Comparison of ENCODE assay signal across 1 cellular context in the genomic region with DNA sequence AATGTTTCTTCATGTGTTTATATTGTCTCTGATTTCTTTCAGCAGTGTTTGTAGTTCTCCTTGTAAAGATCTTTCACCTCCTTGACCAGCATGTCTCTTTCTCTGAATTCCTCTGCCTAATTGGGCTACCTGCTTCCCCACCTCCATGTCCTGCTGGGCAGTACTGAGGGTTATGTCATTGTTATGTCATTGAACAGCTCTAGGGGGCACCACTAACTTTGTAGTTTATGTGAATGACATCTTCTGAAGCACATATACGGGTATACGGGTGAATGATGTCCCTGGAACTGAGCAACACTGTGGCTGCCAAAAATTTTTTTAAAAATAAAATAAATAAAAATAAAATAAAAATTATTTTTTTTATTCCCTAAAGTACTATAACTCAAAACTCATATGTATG.
TF ChIP-seq lines count a peak whose summit lies in the region.

No MANE protein-coding gene starts in this region.

TF ChIP-seq in IMR-90, 13 proteins besides CTCF, POLR2A, EP300 and RAD21:
- TF ChIP-seq BHLHE40 (IDR thresholded peaks at IDR 0.05; ENCODE audit: low read depth, low read length) = no peak
- TF ChIP-seq, protein P1, sequence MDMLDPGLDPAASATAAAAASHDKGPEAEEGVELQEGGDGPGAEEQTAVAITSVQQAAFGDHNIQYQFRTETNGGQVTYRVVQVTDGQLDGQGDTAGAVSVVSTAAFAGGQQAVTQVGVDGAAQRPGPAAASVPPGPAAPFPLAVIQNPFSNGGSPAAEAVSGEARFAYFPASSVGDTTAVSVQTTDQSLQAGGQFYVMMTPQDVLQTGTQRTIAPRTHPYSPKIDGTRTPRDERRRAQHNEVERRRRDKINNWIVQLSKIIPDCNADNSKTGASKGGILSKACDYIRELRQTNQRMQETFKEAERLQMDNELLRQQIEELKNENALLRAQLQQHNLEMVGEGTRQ (IDR thresholded peaks at IDR 0.05; ENCODE audit: low read depth, low read length) = no peak
- no peak for TF ChIP-seq FOS (IDR thresholded peaks at IDR 0.05; ENCODE audit: low read depth, low read length)
- TF ChIP-seq RCOR1 (IDR thresholded peaks at IDR 0.05; ENCODE audit: insufficient replicate concordance, low read length) = no peak
- TF ChIP-seq CHD1 (IDR thresholded peaks at IDR 0.05; ENCODE audit: low read depth, low read length) = no peak
